Comparison of ENCODE assay signal across 34 cellular contexts in genomic region chr5:145502906-145503305, GRCh38.
"Had no signal": no experiment of that assay in that cellular context is flagged by ENCODE, and none has a peak within 500 bp of the region (broad histone marks: within the 10 kb centered on the region; RNA-seq: fewer than 3 reads in every experiment).

No MANE protein-coding gene starts in this region.

- H3K27me3 ChIP-seq: MG63 had no signal

- H3K9me3 ChIP-seq: MG63 had no signal

- H3K36me3 ChIP-seq: MG63 had no signal

- H3K4me3 ChIP-seq: MG63 had no signal

- H3K27ac ChIP-seq: KMS-11 had no signal

- H3K4me2 ChIP-seq: KMS-11 had no signal

- DNase-seq: Karpas-422, Kasumi-1, KG1, MG63, MM.1S, MV-4-11, NCI-H1048, NCI-H1092, NCI-H1092 treated with DMSO at 0.1 percent for 48 hours, NCI-H1105, NCI-H1105 treated with DMSO at 0.1 percent for 48 hours, NCI-H1417, NCI-H1417 treated with DMSO at 0.1 percent for 48 hours, NCI-H1436, NCI-H1436 treated with DMSO at 0.1 percent for 48 hours, NCI-H146, NCI-H1694, NCI-H1694 treated with DMSO at 0.1 percent for 48 hours, NCI-H187, NCI-H187 treated with DMSO at 0.1 percent for 48 hours, NCI-H1930, NCI-H2029, NCI-H2029 treated with DMSO at 0.1 percent for 48 hours, NCI-H2081, NCI-H2081 treated with DMSO at 0.1 percent for 48 hours, NCI-H2107, NCI-H2171, NCI-H2171 treated with DMSO at 0.1 percent for 48 hours, NCI-H2227 treated with DMSO at 0.1 percent for 48 hours, NCI-H345, NCI-H446, NCI-H446 treated with DMSO at 0.1 percent for 48 hours, NCI-H510A had no signal

- H3K9ac ChIP-seq: KMS-11 had no signal
